ENCODE assay signal across 8 cellular contexts in genomic region chr9:136050706-136051567, GRCh38. TPM values are rescaled to one million over a fixed set of nuclear protein-coding genes. Genes with fewer than 3 reads are reported as not detected.
DNase-seq lines count a peak whose midpoint lies in the region; ATAC-seq, FAIRE-seq and TF ChIP-seq lines count a peak whose summit lies in the region.

No MANE protein-coding gene starts in this region.

- H3K27ac ChIP-seq in HCT116 (ENCODE audit: low read depth, low read length) (peak overlapping the region; percentile 98), brain microvascular endothelial cell (peak overlapping the region; percentile 64), kidney (ENCODE audit: low read depth in 2 of 2, low read length in 2 of 2) (no peak overlapping the region), stomach smooth muscle (ENCODE audit: low read length) (peak overlapping the region; percentile 55)

- H3K36me3 ChIP-seq in HCT116 (ENCODE audit: control insufficient read depth in 1 of 2, insufficient read depth in 2 of 2, low read length in 2 of 2) (peaks cover 7% of the 10 kb centered on the region in 2 experiments; a peak in 3 of 4 replicates), brain microvascular endothelial cell (replicated peaks) (peaks cover 15% of the 10 kb centered on the region), kidney (ENCODE audit: control insufficient read depth in 1 of 2, insufficient read depth in 2 of 2, low read length in 2 of 2) (peaks cover 0 to 10% of the 10 kb centered on the region in 2 donors), stomach smooth muscle (ENCODE audit: control insufficient read depth in 2 of 2, insufficient read depth in 2 of 2, low read length in 2 of 2) (peaks cover 13 to 23% of the 10 kb centered on the region in 2 donors)

- DNase-seq in HCT116 (ENCODE audit: low read depth, low spot score) = no peak
- no peak for DNase-seq in brain microvascular endothelial cell
- DNase-seq in kidney = peak; percentile 76
- no peak for DNase-seq in erythroblast (lab: John Stamatoyannopoulos, UW)
- DNase-seq in NCI-H187 treated with DMSO at 0.1 percent for 48 hours (lab: John Stamatoyannopoulos, UW) = no peak
- DNase-seq in COR-L47 (lab: John Stamatoyannopoulos, UW) = no peak
- no peak for DNase-seq in T1000 (lab: John Stamatoyannopoulos, UW)

- H3K27me3 ChIP-seq in HCT116 (ENCODE audit: insufficient read depth, low read length) (no peaks in the 10 kb centered on the region), brain microvascular endothelial cell (replicated peaks) (no peaks in the 10 kb centered on the region), stomach smooth muscle (ENCODE audit: control insufficient read depth in 1 of 2, insufficient read depth in 2 of 2, low read length in 2 of 2) (no peaks in the 10 kb centered on the region)

- TF ChIP-seq CTCF in HCT116 (IDR thresholded peaks at IDR 0.05 in 2 of 3, conservative IDR thresholded peaks at IDR 0.05 in 1 of 3; ENCODE audit: borderline replicate concordance in 1 of 3, insufficient read depth in 1 of 3, low read depth in 2 of 3, low read length in 2 of 3) (no peak), brain microvascular endothelial cell (IDR thresholded peaks at IDR 0.05; ENCODE audit: low read depth, low read length, missing control alignments) (no peak), kidney (IDR thresholded peaks at IDR 0.05; ENCODE audit: borderline replicate concordance, extremely low read depth, insufficient read depth) (no peak)

- H3K4me3 ChIP-seq in HCT116 (replicated peaks in 1 of 2; ENCODE audit: low read depth in 1 of 2, low read length in 2 of 2) (peak overlapping the region; percentile 41 to 56), brain microvascular endothelial cell (ENCODE audit: low read depth, low read length) (peak overlapping the region; percentile 54), kidney (ENCODE audit: low read length in 2 of 2) (peak overlapping the region in 1 of 2 donors; percentile 52), stomach smooth muscle (ENCODE audit: low read length in 2 of 2) (peak overlapping the region; percentile 43 to 67)

- intact Hi-C loops in HCT116 (cut with micrococcal nuclease) = no loop called here
- intact Hi-C loops in kidney (cut with DNase I) = no loop called here

- peak overlapping the region; percentile 86 for H3K4me2 ChIP-seq in HCT116 (ENCODE audit: low read length)

- POLR2A ChIA-PET in HCT116 (lab: Charles Lee) = no interaction called here

- H3K9ac ChIP-seq in HCT116 (ENCODE audit: low read length) = peak overlapping the region; percentile 49
- no peak overlapping the region for H3K9ac ChIP-seq in kidney (ENCODE audit: low read length in 2 of 2)
- H3K9ac ChIP-seq in stomach smooth muscle (ENCODE audit: low read length in 2 of 2) = peak overlapping the region in 1 of 2 donors; percentile 22

- H3K9me3 ChIP-seq in HCT116 (ENCODE audit: control insufficient read depth in 1 of 2, insufficient read depth in 1 of 2, low read depth in 1 of 2, low read length in 2 of 2) (no peaks in the 10 kb centered on the region), kidney (ENCODE audit: control insufficient read depth in 1 of 2, low read length in 2 of 2) (no peaks in the 10 kb centered on the region), stomach smooth muscle (ENCODE audit: control insufficient read depth in 2 of 2, low read length in 2 of 2) (no peaks in the 10 kb centered on the region)

- no peak for ATAC-seq in HCT116

- TF ChIP-seq RAD21 in HCT116 (IDR thresholded peaks at IDR 0.05; ENCODE audit: low read depth) = no peak

- FAIRE-seq in kidney (lab: Jason Lieb, UNC) = no peak

- RAD21 ChIA-PET in HCT116 (lab: Charles Lee; ENCODE audit: low non-redundant PET in 1 of 2, low total read pairs in 2 of 2, uncharacterized antibody in 2 of 2, unreplicated experiment in 2 of 2) = no interaction called here

- H4K20me1 ChIP-seq in HCT116 (ENCODE audit: insufficient read depth) = no peaks in the 10 kb centered on the region

- no peaks in the 10 kb centered on the region for H3K9me2 ChIP-seq in HCT116 (ENCODE audit: insufficient read depth)

- H3K4me1 ChIP-seq in HCT116 (ENCODE audit: control insufficient read depth in 1 of 2, insufficient read depth in 2 of 2, low read length in 2 of 2) = peaks cover 41 to 54% of the 10 kb centered on the region in 2 experiments
- H3K4me1 ChIP-seq in kidney (ENCODE audit: control insufficient read depth in 1 of 2, insufficient read depth in 1 of 2, low read depth in 1 of 2, low read length in 2 of 2) = peaks cover 5 to 18% of the 10 kb centered on the region in 2 donors
- peaks cover 76% of the 10 kb centered on the region for H3K4me1 ChIP-seq in stomach smooth muscle (ENCODE audit: control insufficient read depth, insufficient read depth, low read length)

- CTCF ChIA-PET in HCT116 (lab: Charles Lee) = no interaction called here

- TF ChIP-seq POLR2A in HCT116 (IDR thresholded peaks at IDR 0.05; ENCODE audit: borderline replicate concordance, extremely low read depth, insufficient read depth, insufficient read length) (no peak), erythroblast (IDR thresholded peaks at IDR 0.05; ENCODE audit: low read length) (no peak)

- in situ Hi-C loops in brain microvascular endothelial cell (cut with HindIII; ENCODE audit: low pct_ligation_motif_present, low sequenced_read_pairs) = no loop called here

- no peak overlapping the region for H2AFZ ChIP-seq in HCT116 (ENCODE audit: low read depth, low read length, poor library complexity, severe bottlenecking)

- peaks cover 68% of the 10 kb centered on the region for H3K79me2 ChIP-seq in HCT116 (ENCODE audit: insufficient read depth, low read length)

- BruUV-seq in HCT116 (replicated peaks; lab: Mats Ljungman, UMichigan) = no TSS peak

TF ChIP-seq in HCT116, 20 proteins besides CTCF, POLR2A, EP300 and RAD21 (continues in another document):
- TF ChIP-seq YY1 (IDR thresholded peaks at IDR 0.05; ENCODE audit: extremely low read depth, insufficient replicate concordance, low read depth, low read length) (no peak), SIN3A (IDR thresholded peaks at IDR 0.05; ENCODE audit: low read depth) (no peak), JUND (IDR thresholded peaks at IDR 0.05) (no peak), FOSL1 (IDR thresholded peaks at IDR 0.05; ENCODE audit: low read depth) (no peak), CEBPB (IDR thresholded peaks at IDR 0.05; ENCODE audit: low read depth) (no peak), CBX3 (IDR thresholded peaks at IDR 0.05; ENCODE audit: low read depth) (no peak), SP1 (IDR thresholded peaks at IDR 0.05; ENCODE audit: low read depth) (no peak), SRF (IDR thresholded peaks at IDR 0.05; ENCODE audit: low read depth) (no peak), EZH2 (IDR thresholded peaks at IDR 0.05) (no peak), ATF3 (IDR thresholded peaks at IDR 0.05) (no peak), ELF1 (IDR thresholded peaks at IDR 0.05; ENCODE audit: borderline replicate concordance, low read depth) (no peak), EGR1 (IDR thresholded peaks at IDR 0.05; ENCODE audit: low read depth) (no peak), ZBTB33 (IDR thresholded peaks at IDR 0.05; ENCODE audit: extremely low read depth, insufficient replicate concordance, low read length) (no peak), POLR2AphosphoS5 (IDR thresholded peaks at IDR 0.05; ENCODE audit: low read depth, low read length) (no peak), EZH2phosphoT487 (IDR thresholded peaks at IDR 0.05; ENCODE audit: borderline replicate concordance) (no peak), MAX (IDR thresholded peaks at IDR 0.05) (no peak)

RNA-seq across cellular contexts. Expression of gene NACC2, which starts 44.2 kb away (rescaled TPM):
- total RNA-seq in HCT116 (2021; ENCODE audit: unreplicated experiment) (27.8 TPM), kidney (30.9 TPM)
- polyA plus RNA-seq in HCT116 (2012) = 11.2 and 11.3 TPM in 2 replicates
- 7.1 TPM for polyA plus RNA-seq in kidney (ENCODE audit: insufficient read depth, low read depth, low replicate concordance)

Comparison
In these comparisons a context has a peak if more than half of its experiments do, and no peak if none do; other contexts are left out.
1. H3K27ac ChIP-seq: peak in HCT116 (single experiment), brain microvascular endothelial cell (single experiment) and stomach smooth muscle (single experiment); none in kidney (0 of 2).